In the genomic region with DNA sequence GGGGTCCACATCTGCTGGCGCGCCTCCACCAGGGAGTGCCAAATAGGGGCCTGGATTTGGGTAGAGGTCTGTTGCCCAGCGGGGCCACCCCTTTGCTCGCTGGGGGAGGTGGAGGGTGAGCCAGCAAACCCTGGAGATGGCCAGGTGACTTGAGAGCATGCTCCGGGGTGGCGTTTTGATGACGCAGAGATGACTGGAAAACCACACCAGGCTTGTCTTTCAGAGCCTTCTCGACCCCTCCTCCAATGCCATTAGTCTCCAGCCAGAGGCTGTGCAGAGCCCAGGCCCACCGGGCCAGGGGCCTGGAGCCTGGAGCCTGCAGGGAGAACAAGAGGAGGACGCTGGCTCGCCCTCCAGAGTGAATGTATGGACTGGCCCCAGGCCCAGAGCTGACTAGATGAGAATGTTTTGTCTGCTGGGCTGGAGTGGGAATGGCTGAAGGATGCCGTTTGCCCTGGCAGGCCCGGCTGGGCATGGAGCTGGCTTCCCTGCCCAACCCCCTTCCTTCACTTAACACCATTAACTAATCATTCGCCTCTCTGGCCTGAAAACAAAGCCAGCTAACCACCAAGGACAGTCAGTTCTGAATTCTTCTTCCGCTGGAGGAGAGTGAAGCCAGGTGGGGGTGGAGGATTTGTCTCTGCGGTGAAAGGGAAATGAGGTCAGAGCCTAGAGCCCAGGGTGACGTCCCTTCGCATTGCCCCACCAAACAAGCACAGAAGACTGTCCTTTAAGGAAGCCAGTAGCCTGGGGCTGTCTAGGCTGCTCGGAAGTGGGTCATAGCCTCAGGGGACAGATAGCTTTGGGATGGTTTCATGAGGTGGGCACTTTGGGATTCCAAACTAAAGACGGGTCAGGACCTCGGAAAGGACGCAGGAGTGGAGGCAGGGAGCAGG, we compare ENCODE assay signal across 8 cellular contexts. TPM values are rescaled to one million over a fixed set of nuclear protein-coding genes. Genes with fewer than 3 reads are reported as not detected.
DNase-seq lines count a peak whose midpoint lies in the region; ATAC-seq and TF ChIP-seq lines count a peak whose summit lies in the region.

No MANE protein-coding gene starts in this region.

- H3K4me3 ChIP-seq in PC-3 (ENCODE audit: low read length): no peak overlapping the region
- H3K4me3 ChIP-seq in endodermal cell (ENCODE audit: low read length): no peak overlapping the region
- H3K4me3 ChIP-seq in neuronal stem cell (ENCODE audit: low read length in 2 of 2): no peak overlapping the region

- peak overlapping the region; percentile 76 for H2BK15ac ChIP-seq in neuronal stem cell (ENCODE audit: low read length)

- WGBS in endodermal cell (ENCODE audit: insufficient coverage in 1 of 2, insufficient read length in 1 of 2), 2 experiments: 58 to 59% methylated on average over 16 to 22 of the region's 22 CpGs
- WGBS in neuronal stem cell (ENCODE audit: extremely low coverage in 2 of 2, insufficient read length in 2 of 2, insufficient replicate concordance in 1 of 2), 2 donors: no CpG with 5 or more reads among the region's 22 CpGs

- peaks cover 9% of the 10 kb centered on the region for H3K36me3 Mint-ChIP-seq in endodermal cell (ENCODE audit: low read depth)

- H3K23ac ChIP-seq in neuronal stem cell (ENCODE audit: low read depth, low read length, poor library complexity): no peak overlapping the region

- H3K4me2 ChIP-seq in PC-3 (ENCODE audit: low read length) (peak overlapping the region; percentile 53), neuronal stem cell (ENCODE audit: insufficient read depth, low read length, poor library complexity, severe bottlenecking) (no peak overlapping the region)

- H3K27me3 Mint-ChIP-seq in endodermal cell (ENCODE audit: insufficient read depth): peaks cover 23% of the 10 kb centered on the region

- H4K8ac ChIP-seq in neuronal stem cell (ENCODE audit: low read depth, low read length): no peak overlapping the region

- H3K9ac ChIP-seq in PC-3 (ENCODE audit: low read length) (no peak overlapping the region; the same call in 1 of the 2 replicates), endodermal cell (ENCODE audit: extremely low read depth, low read length, poor library complexity, severe bottlenecking) (no peak overlapping the region), neuronal stem cell (ENCODE audit: low read depth, low read length, poor library complexity) (peak overlapping the region; percentile 31)

- H3K4ac ChIP-seq in neuronal stem cell (ENCODE audit: low read length): no peak overlapping the region

- 0 out of 2 replicates have a peak, but pooled peaks cover 5% of the 10 kb centered on the region for H4K20me1 ChIP-seq in PC-3 (ENCODE audit: low read length)

- H3K9me2 ChIP-seq in PC-3 (replicated peaks; ENCODE audit: low read length): no peaks in the 10 kb centered on the region

- POLR2A ChIA-PET in PC-3 (lab: Charles Lee; ENCODE audit: unreplicated experiment): interaction anchor here (0.6 kb wide), 1 partner anchor 20 kb away, joined by 18 read pairs; no protein-coding TSS in a partner anchor

- peak overlapping the region; percentile 25 for H4K91ac ChIP-seq in neuronal stem cell (ENCODE audit: low read depth, low read length, poor library complexity)

- peak overlapping the region; percentile 53 for H2BK12ac ChIP-seq in neuronal stem cell (ENCODE audit: low read length)

- BruUV-seq in PC-3 (replicated peaks; lab: Mats Ljungman, UMichigan): no TSS peak

- no peaks in the 10 kb centered on the region for H3K27me3 ChIP-seq in PC-3 (ENCODE audit: low read length)
- H3K27me3 ChIP-seq in endodermal cell (ENCODE audit: control insufficient read depth, insufficient read depth, low read length, poor library complexity, severe bottlenecking): peaks cover 16% of the 10 kb centered on the region
- peaks cover 6 to 37% (median 15%) of the 10 kb centered on the region in 3 experiments for H3K27me3 ChIP-seq in neuronal stem cell (ENCODE audit: control insufficient read depth in 3 of 3, insufficient read depth in 3 of 3, low read depth in 1 of 3, low read length in 3 of 3)

- peak overlapping the region; percentile 91 for H3K18ac ChIP-seq in neuronal stem cell (ENCODE audit: low read length)

- TF ChIP-seq CTCF in PC-3 (conservative IDR thresholded peaks at IDR 0.05; ENCODE audit: low read depth, low read length) (no peak), endodermal cell (conservative IDR thresholded peaks at IDR 0.05) (no peak)

- peaks cover 35% of the 10 kb centered on the region for H3K4me1 Mint-ChIP-seq in endodermal cell

- peak overlapping the region; percentile 64 for H3K27ac ChIP-seq in PC-3 (ENCODE audit: low read length)
- no peak overlapping the region for H3K27ac ChIP-seq in endodermal cell (ENCODE audit: low read depth, low read length)
- peak overlapping the region; percentile 51 for H3K27ac ChIP-seq in neuronal stem cell (replicated peaks; ENCODE audit: low read length)

- H3K36me3 ChIP-seq in PC-3 (ENCODE audit: low read depth, low read length) (peaks cover 15% of the 10 kb centered on the region), endodermal cell (ENCODE audit: control insufficient read depth, insufficient read depth, low read length) (peaks cover 3% of the 10 kb centered on the region), neuronal stem cell (replicated peaks in 1 of 2; ENCODE audit: control insufficient read depth in 2 of 2, insufficient read depth in 2 of 2, low read length in 2 of 2) (no peaks in the 10 kb centered on the region)

- H2AFZ ChIP-seq in PC-3 (ENCODE audit: low read length) (peak overlapping the region; percentile 54), neuronal stem cell (ENCODE audit: low read length) (peak overlapping the region; percentile 81)

- H3K4me1 ChIP-seq in PC-3 (ENCODE audit: insufficient read depth, low read length): peaks cover 50% of the 10 kb centered on the region
- peaks cover 21% of the 10 kb centered on the region for H3K4me1 ChIP-seq in endodermal cell (ENCODE audit: control insufficient read depth, insufficient read depth, low read length)
- H3K4me1 ChIP-seq in neuronal stem cell (ENCODE audit: control insufficient read depth in 2 of 2, insufficient read depth in 1 of 2, low read depth in 1 of 2, low read length in 2 of 2): peaks cover 46 to 49% of the 10 kb centered on the region in 2 donors

- H3K9me3 ChIP-seq in PC-3 (ENCODE audit: low read length) (no peaks in the 10 kb centered on the region), endodermal cell (ENCODE audit: control insufficient read depth, low read length) (no peaks in the 10 kb centered on the region), neuronal stem cell (replicated peaks in 1 of 2; ENCODE audit: control insufficient read depth in 2 of 2, insufficient read depth in 1 of 2, low read depth in 1 of 2, low read length in 2 of 2) (no peaks in the 10 kb centered on the region)

- peak overlapping the region; percentile 93 for H3K27ac Mint-ChIP-seq in endodermal cell

- H3F3A ChIP-seq in PC-3 (ENCODE audit: low read length, unreplicated experiment): no peaks in the 10 kb centered on the region

- DNase-seq in DMS53 (lab: John Stamatoyannopoulos, UW): peak; percentile 48
- no peak for DNase-seq in DMS53 treated with DMSO at 0.1 percent for 48 hours (lab: John Stamatoyannopoulos, UW; ENCODE audit: unreplicated experiment)
- DNase-seq in PC-3: peak; percentile 76
- peak; percentile 88 for DNase-seq in endodermal cell
- no peak for DNase-seq in neuronal stem cell (ENCODE audit: low spot score)
- no peak for DNase-seq in sciatic nerve (ENCODE audit: low spot score)
- DNase-seq in activated CD8-positive, alpha-beta memory T cell treated with anti-CD3 and anti-CD28 coated beads, Interleukin-2, amount 50 U/mL, for 4 hours: no peak

- peak overlapping the region; percentile 62 for H2BK5ac ChIP-seq in neuronal stem cell (ENCODE audit: low read length)

- H2AK5ac ChIP-seq in neuronal stem cell (ENCODE audit: low read depth, low read length): peak overlapping the region; percentile 47

- H3K4me3 Mint-ChIP-seq in endodermal cell: peak overlapping the region; percentile 56

- ATAC-seq in PC-3 (no peak; the same call in 1 of the 2 replicates), sciatic nerve (no peak), HG03378 (IDR thresholded peaks at IDR 0.05; ENCODE audit: unreplicated experiment) (no peak)

- H3K14ac ChIP-seq in neuronal stem cell (ENCODE audit: low read length): no peak overlapping the region

- peak overlapping the region; percentile 40 for H2BK120ac ChIP-seq in neuronal stem cell (ENCODE audit: low read depth, low read length)

- H3K79me1 ChIP-seq in neuronal stem cell (ENCODE audit: low read depth, low read length): no peaks in the 10 kb centered on the region

- intact Hi-C loops in PC-3 (cut with micrococcal nuclease) (no loop called here), sciatic nerve (cut with DNase I) (no loop called here)

- CTCF ChIA-PET in PC-3 (lab: Charles Lee): interaction anchor here (0.5 kb wide), 1 partner anchor 11 kb away, joined by 3 read pairs; no protein-coding TSS in a partner anchor

- no peaks in the 10 kb centered on the region for H3K9me3 Mint-ChIP-seq in endodermal cell

- H3K79me2 ChIP-seq in PC-3 (ENCODE audit: low read length): peaks cover 29% of the 10 kb centered on the region

RNA-seq across cellular contexts. Expression of a gene that starts 1.6 kb away (rescaled TPM):
- total RNA-seq in PC-3 (2014; rRNA removed) (124 and 162 TPM in 2 replicates), endodermal cell (10 to 100 TPM; 21.9 to 28.3 TPM), sciatic nerve (146 TPM)
- 18.9 TPM for polyA plus RNA-seq in endodermal cell (2013, experiment 1 of 2)
- 19.8 TPM for polyA plus RNA-seq in endodermal cell (2013, experiment 2 of 2)
- 20.2 TPM for polyA plus RNA-seq in neuronal stem cell (2013, experiment 1 of 2)
- 19.8 TPM for polyA plus RNA-seq in neuronal stem cell (2013, experiment 2 of 2)

RNA-seq across cellular contexts. Expression of a gene that starts 15.8 kb away (rescaled TPM):
- 22.9 and 34.5 TPM in 2 replicates for total RNA-seq in PC-3 (2014; rRNA removed)
- 10 to 100 TPM; 51.8 to 76.3 TPM for total RNA-seq in endodermal cell
- polyA plus RNA-seq in endodermal cell (2013, experiment 1 of 2): 65.6 TPM
- 64.4 TPM for polyA plus RNA-seq in endodermal cell (2013, experiment 2 of 2)
- 79.3 TPM for polyA plus RNA-seq in neuronal stem cell (2013, experiment 1 of 2)
- 79.8 TPM for polyA plus RNA-seq in neuronal stem cell (2013, experiment 2 of 2)
- total RNA-seq in sciatic nerve: 17.4 TPM

RNA-seq across cellular contexts. Expression of a gene that starts 22.2 kb away (rescaled TPM):
- total RNA-seq in PC-3 (2014; rRNA removed): 2.0 and 2.6 TPM in 2 replicates
- total RNA-seq in endodermal cell: under 1 TPM; 0.62 to 0.66 TPM
- polyA plus RNA-seq in endodermal cell (2013, experiment 1 of 2): 5.5 TPM
- polyA plus RNA-seq in endodermal cell (2013, experiment 2 of 2): 4.8 TPM
- polyA plus RNA-seq in neuronal stem cell (2013, experiment 1 of 2): 3.1 TPM
- 3.3 TPM for polyA plus RNA-seq in neuronal stem cell (2013, experiment 2 of 2)
- total RNA-seq in sciatic nerve: 27.7 TPM

RNA-seq across cellular contexts. Expression of a gene that starts 28.0 kb away (rescaled TPM):
- total RNA-seq in PC-3 (2014; rRNA removed): not detected in 2 replicates
- not detected for total RNA-seq in endodermal cell
- polyA plus RNA-seq in endodermal cell (2013, experiment 1 of 2): not detected
- not detected for polyA plus RNA-seq in endodermal cell (2013, experiment 2 of 2)
- not detected for polyA plus RNA-seq in neuronal stem cell (2013, experiment 1 of 2)
- polyA plus RNA-seq in neuronal stem cell (2013, experiment 2 of 2): not detected
- total RNA-seq in sciatic nerve: not detected

Comparison
In these comparisons a context has a peak if more than half of its experiments do, and no peak if none do; other contexts are left out.
1. DNase-seq: peak in DMS53 (single experiment), PC-3 (single experiment) and endodermal cell (single experiment); none in DMS53 treated with DMSO at 0.1 percent for 48 hours (single experiment), neuronal stem cell (single experiment), sciatic nerve (single experiment) and activated CD8-positive, alpha-beta memory T cell treated with anti-CD3 and anti-CD28 coated beads, Interleukin-2, amount 50 U/mL, for 4 hours (single experiment).